ENCODE assay signal across 2 cellular contexts in genomic region chr4:7313361-7313811, GRCh38.
TF ChIP-seq lines count a peak whose summit lies in the region.

No MANE protein-coding gene starts in this region.

TF ChIP-seq in GM23338, 12 proteins besides CTCF, POLR2A, EP300 and RAD21 (continued from another document):
- TF ChIP-seq REST (IDR thresholded peaks at IDR 0.05; ENCODE audit: unreplicated experiment) (no peak), POLR2AphosphoS5 (IDR thresholded peaks at IDR 0.05; ENCODE audit: low read depth) (no peak), JUNB (IDR thresholded peaks at IDR 0.05; ENCODE audit: unreplicated experiment) (no peak), ZNF114 (CRISPR knock-in tag; IDR thresholded peaks at IDR 0.05) (no peak), EZH2 (IDR thresholded peaks at IDR 0.05; ENCODE audit: low read depth, unreplicated experiment) (no peak), EZH2phosphoT487 (IDR thresholded peaks at IDR 0.05; ENCODE audit: unreplicated experiment) (no peak), STAT1 (IDR thresholded peaks at IDR 0.05; ENCODE audit: unreplicated experiment) (no peak), ZNF462 (CRISPR knock-in tag; IDR thresholded peaks at IDR 0.05) (no peak), CREB1 (CRISPR knock-in tag; IDR thresholded peaks at IDR 0.05; ENCODE audit: low read depth) (no peak)
TF ChIP-seq in GM23338: peak in this region for 0.

TF ChIP-seq in liver, 16 proteins besides CTCF, POLR2A, EP300 and RAD21 (continued from another document):
- TF ChIP-seq REST (IDR thresholded peaks at IDR 0.05) = no peak
- peak; percentile 21 for TF ChIP-seq SP1 (IDR thresholded peaks at IDR 0.05)
- no peak for TF ChIP-seq HNF4A (conservative IDR thresholded peaks at IDR 0.05)
